Comparison of ENCODE assay signal across 11 cellular contexts in the genomic region with DNA sequence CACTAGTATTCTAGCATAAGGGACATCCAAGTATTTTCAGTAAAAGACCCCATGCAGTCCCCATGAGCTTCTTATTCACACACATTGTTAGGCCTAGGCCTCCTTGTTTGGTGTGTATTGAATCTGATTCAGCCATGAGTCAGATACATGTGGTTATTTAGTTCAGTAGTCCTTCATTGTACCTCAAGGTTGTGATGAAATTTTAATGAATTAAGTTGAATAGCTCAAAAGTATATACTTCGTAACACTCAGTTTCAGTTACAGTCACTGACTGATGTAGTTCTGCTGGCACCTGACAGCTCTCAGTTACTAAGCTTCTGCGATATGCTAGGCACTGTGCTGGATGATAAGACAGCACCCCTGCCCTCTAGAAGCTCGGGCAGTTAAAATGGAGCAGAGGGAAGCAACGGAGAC.
A peak's percentile ranks its signal among the peaks of the same experiment; 100 is the strongest.
DNase-seq lines count a peak whose midpoint lies in the region; ATAC-seq, FAIRE-seq and TF ChIP-seq lines count a peak whose summit lies in the region.
"Had no signal": no experiment of that assay in that cellular context is flagged by ENCODE, and none has a peak within 500 bp of the region (broad histone marks: within the 10 kb centered on the region; RNA-seq: fewer than 3 reads in every experiment).

No MANE protein-coding gene starts in this region.

- no peak overlapping the region for H2AFZ ChIP-seq in astrocyte (ENCODE audit: low read depth, low read length)

- no peak for ATAC-seq in memory B cell (ENCODE audit: low read depth)
- ATAC-seq in HG02642 (IDR thresholded peaks at IDR 0.05; ENCODE audit: poor library complexity, unreplicated experiment) = no peak

- H3K9me3 Mint-ChIP-seq in astrocyte (ENCODE audit: unreplicated experiment) (no peaks in the 10 kb centered on the region), memory B cell (no peaks in the 10 kb centered on the region)

- H3K4me1 ChIP-seq in astrocyte (ENCODE audit: insufficient read depth, low read length) = peaks cover 18% of the 10 kb centered on the region

- peak overlapping the region; percentile 89 for H3K27ac ChIP-seq in astrocyte (ENCODE audit: low read depth, low read length)

- DNase-seq in Daoy (ENCODE audit: low read depth) (peak; percentile 62), NB4 (ENCODE audit: low read depth) (peak; percentile 18), astrocyte (ENCODE audit: low read depth) (peak; percentile 93), memory B cell (ENCODE audit: low spot score in 2 of 2) (no peak), SIG-M5 treated with dmso at 0.1 percent for 504 hours (lab: John Stamatoyannopoulos, UW; ENCODE audit: unreplicated experiment) (no peak), NCI-H187 (lab: John Stamatoyannopoulos, UW) (no peak), GOT3 (lab: John Stamatoyannopoulos, UW) (no peak)
- DNase-seq: activated CD8-positive, alpha-beta memory T cell treated with anti-CD3 and anti-CD28 coated beads, Interleukin-2, amount 50 U/mL, for 4 hours; hypothalamus; NK-92 treated with Interleukin-12 subunit alpha and Interleukin-12 subunit beta, amount 100 ng/mL, for 24 hours had no signal

- peaks cover 55% of the 10 kb centered on the region for H3K36me3 ChIP-seq in astrocyte (ENCODE audit: insufficient read depth, low read length)

- no peaks in the 10 kb centered on the region for H3K27me3 Mint-ChIP-seq in astrocyte (ENCODE audit: low read depth, unreplicated experiment)
- no peaks in the 10 kb centered on the region for H3K27me3 Mint-ChIP-seq in memory B cell

- TF ChIP-seq POLR2A in NB4 (IDR thresholded peaks at IDR 0.05; ENCODE audit: extremely low read depth, insufficient read length) = no peak

- no peaks in the 10 kb centered on the region for H3K27me3 ChIP-seq in astrocyte (ENCODE audit: insufficient read depth, low read length)

- peak overlapping the region; percentile 75 for H3K9ac ChIP-seq in astrocyte (ENCODE audit: low read length)

- peaks cover 7% of the 10 kb centered on the region for H4K20me1 ChIP-seq in astrocyte (ENCODE audit: insufficient read depth, low read length)

- H3K27ac Mint-ChIP-seq in astrocyte (ENCODE audit: unreplicated experiment) (peak overlapping the region; percentile 97), memory B cell (peak overlapping the region; percentile 28)

- no peak overlapping the region for H3K4me3 Mint-ChIP-seq in astrocyte (ENCODE audit: unreplicated experiment)
- H3K4me3 Mint-ChIP-seq in memory B cell = no peak overlapping the region

- H3K4me2 ChIP-seq in astrocyte (ENCODE audit: low read length) = peak overlapping the region; percentile 79

- H3K9me3 ChIP-seq in astrocyte (ENCODE audit: insufficient read depth, low read depth, low read length) = no peaks in the 10 kb centered on the region

- H3K79me2 ChIP-seq in astrocyte (ENCODE audit: insufficient read depth, low read length) = peaks cover 54% of the 10 kb centered on the region

- peaks cover 20% of the 10 kb centered on the region for H3K36me3 Mint-ChIP-seq in astrocyte (ENCODE audit: low read depth, unreplicated experiment)
- peaks cover 48% of the 10 kb centered on the region for H3K36me3 Mint-ChIP-seq in memory B cell

- H3K4me1 Mint-ChIP-seq in astrocyte (ENCODE audit: low read depth, unreplicated experiment) (peaks cover 27% of the 10 kb centered on the region), memory B cell (peaks cover 9% of the 10 kb centered on the region)

- peak; percentile 78 for FAIRE-seq in astrocyte (lab: Jason Lieb, UNC)

- H3K4me3 ChIP-seq in NB4 (ENCODE audit: low read depth, low read length) (no peak overlapping the region), astrocyte (ENCODE audit: insufficient read depth, low read depth, low read length) (no peak overlapping the region)

- TF ChIP-seq CTCF in NB4 (IDR thresholded peaks at IDR 0.05; ENCODE audit: low read depth, low read length) = no peak
- no peak for TF ChIP-seq CTCF in astrocyte (IDR thresholded peaks at IDR 0.05; ENCODE audit: insufficient read depth, low read depth, low read length)

Comparison
In these comparisons a context has a peak if more than half of its experiments do, and no peak if none do; other contexts are left out.
1. DNase-seq: peak in Daoy (single experiment), NB4 (single experiment) and astrocyte (single experiment); none in memory B cell (0 of 2), SIG-M5 treated with dmso at 0.1 percent for 504 hours (single experiment), NCI-H187 (0 of 2) and GOT3 (single experiment).